21 cellular contexts compared by ENCODE assay signal in genomic region chr16:24111903-24112302, GRCh38.
"Had no signal": no experiment of that assay in that cellular context is flagged by ENCODE, and none has a peak within 500 bp of the region (broad histone marks: within the 10 kb centered on the region; RNA-seq: fewer than 3 reads in every experiment).

No MANE protein-coding gene starts in this region.

- FAIRE-seq: RCC 7860 had no signal

- DNase-seq: Kasumi-1, MM.1S, NCI-H1092 treated with DMSO at 0.1 percent for 48 hours, NCI-H1436, NCI-H187, NCI-H2029, NCI-H2081 treated with DMSO at 0.1 percent for 48 hours, NCI-H2171, NCI-H226, NCI-H446, NCI-H510A, NCI-H524 treated with DMSO at 0.1 percent for 48 hours, NCI-H69, NCI-H774, Right ventricle myocardium superior, RPMI8226, SIG-M5 had no signal

- H3K9me3 ChIP-seq: SJSA1 had no signal

- H3K27ac ChIP-seq: KMS-11, SJSA1, SK-N-MC had no signal

- H3K27me3 ChIP-seq: SJSA1 had no signal

- H3K4me1 ChIP-seq: SJSA1 had no signal

- H3K9ac ChIP-seq: KMS-11 had no signal

- H3K36me3 ChIP-seq: SJSA1 had no signal

- H3K4me2 ChIP-seq: KMS-11 had no signal

- H3K4me3 ChIP-seq: SJSA1, SK-N-MC had no signal
